8 cellular contexts compared by ENCODE assay signal in genomic region chr2:111122631-111123421, GRCh38. TPM values are rescaled to one million over a fixed set of nuclear protein-coding genes. Genes with fewer than 3 reads are reported as not detected.
DNase-seq lines count a peak whose midpoint lies in the region; ATAC-seq, FAIRE-seq and TF ChIP-seq lines count a peak whose summit lies in the region.

No MANE protein-coding gene starts in this region.

- peak overlapping the region; percentile 32 to 93 (median 58) for H3K4me3 ChIP-seq in endothelial cell of umbilical vein (replicated peaks in 1 of 3; ENCODE audit: insufficient read depth in 1 of 3, low read depth in 1 of 3, low read length in 3 of 3)

- peaks cover 30% of the 10 kb centered on the region for H3K4me1 ChIP-seq in endothelial cell of umbilical vein (ENCODE audit: control insufficient read depth, extremely low read depth, insufficient read depth, low read length)

- BruUV-seq in endothelial cell of umbilical vein (replicated peaks; lab: Mats Ljungman, UMichigan) = no TSS peak

- H3K9me1 ChIP-seq in endothelial cell of umbilical vein (replicated peaks; ENCODE audit: control insufficient read depth, extremely low read depth, insufficient read depth, low read length) = no peaks in the 10 kb centered on the region

- FAIRE-seq in endothelial cell of umbilical vein (lab: Jason Lieb, UNC) = peak; percentile 87

- no peaks in the 10 kb centered on the region for H3K79me2 ChIP-seq in endothelial cell of umbilical vein (ENCODE audit: control insufficient read depth, insufficient read depth, low read length)

- dilution Hi-C loops in endothelial cell of umbilical vein (cut with MboI; ENCODE audit: extremely low pct_ligation_motif_present, low sequenced_read_pairs) = no loop called here

- H4K20me1 ChIP-seq in endothelial cell of umbilical vein (replicated peaks; ENCODE audit: control insufficient read depth, extremely low read depth, insufficient read depth, low read length) = no peaks in the 10 kb centered on the region

- TF ChIP-seq POLR2A in endothelial cell of umbilical vein (IDR thresholded peaks at IDR 0.05; ENCODE audit: low read depth, low read length) = no peak

- peaks cover 38% of the 10 kb centered on the region for H3K4me1 Mint-ChIP-seq in activated CD4-positive, alpha-beta memory T cell treated with anti-CD3 and anti-CD28 coated beads, Interleukin-2, amount 10 ng/mL, durations not matched to agents 7 days and 5 days
- peaks cover 18% of the 10 kb centered on the region for H3K4me1 Mint-ChIP-seq in memory B cell
- H3K4me1 Mint-ChIP-seq in stimulated activated naive B cell treated with anti-CD40 and anti-IgM and Interleukin-4, amounts not matched to agents 10 μg/mL and 1 μg/mL and 100 μg/mL, for 72 hours = peaks cover 32 to 59% of the 10 kb centered on the region in 2 donors

- H2AFZ ChIP-seq in endothelial cell of umbilical vein (ENCODE audit: low read depth, low read length) = peak overlapping the region; percentile 59

- H3K36me3 Mint-ChIP-seq in activated CD4-positive, alpha-beta memory T cell treated with anti-CD3 and anti-CD28 coated beads, Interleukin-2, amount 10 ng/mL, durations not matched to agents 7 days and 5 days (ENCODE audit: low read depth) = peaks cover 44% of the 10 kb centered on the region
- H3K36me3 Mint-ChIP-seq in memory B cell = peaks cover 3% of the 10 kb centered on the region
- H3K36me3 Mint-ChIP-seq in stimulated activated naive B cell treated with anti-CD40 and anti-IgM and Interleukin-4, amounts not matched to agents 10 μg/mL and 1 μg/mL and 100 μg/mL, for 72 hours = peaks cover 47 to 63% of the 10 kb centered on the region in 2 donors

- ATAC-seq in GM19468 (IDR thresholded peaks at IDR 0.05; ENCODE audit: extremely low read depth, unreplicated experiment) (peak; percentile 3), memory B cell (ENCODE audit: low read depth) (no peak), GM21786 (IDR thresholded peaks at IDR 0.05; ENCODE audit: unreplicated experiment) (no peak)
- ATAC-seq in stimulated activated naive B cell treated with anti-CD40 and anti-IgM and Interleukin-4, amounts not matched to agents 10 μg/mL and 1 μg/mL and 100 μg/mL, for 72 hours (replicated peaks) = no peak

- H3K27ac ChIP-seq in endothelial cell of umbilical vein (ENCODE audit: insufficient read depth, low read depth, low read length) = peak overlapping the region; percentile 62

- H3K9me3 Mint-ChIP-seq in activated CD4-positive, alpha-beta memory T cell treated with anti-CD3 and anti-CD28 coated beads, Interleukin-2, amount 10 ng/mL, durations not matched to agents 7 days and 5 days = no peaks in the 10 kb centered on the region
- H3K9me3 Mint-ChIP-seq in memory B cell = no peaks in the 10 kb centered on the region
- H3K9me3 Mint-ChIP-seq in stimulated activated naive B cell treated with anti-CD40 and anti-IgM and Interleukin-4, amounts not matched to agents 10 μg/mL and 1 μg/mL and 100 μg/mL, for 72 hours = no peaks in the 10 kb centered on the region

- DNase-seq in AG09319 (ENCODE audit: extremely low read depth, low read depth) (peak; percentile 53), NCI-H226 (peak; percentile 59), endothelial cell of umbilical vein (ENCODE audit: low read depth, low spot score) (peak; percentile 92), memory B cell (ENCODE audit: low spot score in 2 of 2) (peak; percentile 18 to 50)
- peak; percentile 36 for DNase-seq in activated CD4-positive, alpha-beta memory T cell treated with anti-CD3 and anti-CD28 coated beads, Interleukin-2, amount 10 ng/mL, durations not matched to agents 7 days and 5 days
- peak; percentile 32 for DNase-seq in stimulated activated naive B cell treated with anti-CD40 and anti-IgM and Interleukin-4, amounts not matched to agents 10 μg/mL and 1 μg/mL and 100 μg/mL, for 72 hours

- H3K4me3 Mint-ChIP-seq in activated CD4-positive, alpha-beta memory T cell treated with anti-CD3 and anti-CD28 coated beads, Interleukin-2, amount 10 ng/mL, durations not matched to agents 7 days and 5 days = peak overlapping the region; percentile 89
- H3K4me3 Mint-ChIP-seq in memory B cell = peak overlapping the region; percentile 93
- H3K4me3 Mint-ChIP-seq in stimulated activated naive B cell treated with anti-CD40 and anti-IgM and Interleukin-4, amounts not matched to agents 10 μg/mL and 1 μg/mL and 100 μg/mL, for 72 hours = peak overlapping the region; percentile 89 to 92

- H3K27me3 ChIP-seq in endothelial cell of umbilical vein (ENCODE audit: control insufficient read depth in 2 of 2, insufficient read depth in 2 of 2, low read length in 2 of 2) = peaks cover 10 to 25% of the 10 kb centered on the region in 2 experiments

- TF ChIP-seq CTCF in AG09319 (IDR thresholded peaks at IDR 0.05; ENCODE audit: low read depth, low read length) (no peak), endothelial cell of umbilical vein (IDR thresholded peaks at IDR 0.05; ENCODE audit: extremely low read depth in 1 of 2, insufficient read depth in 1 of 2, low read depth in 1 of 2, low read length in 2 of 2) (no peak)

- peak overlapping the region; percentile 84 for H3K9ac ChIP-seq in endothelial cell of umbilical vein (replicated peaks; ENCODE audit: extremely low read depth, insufficient read depth, low read length)

- H3K27me3 Mint-ChIP-seq in activated CD4-positive, alpha-beta memory T cell treated with anti-CD3 and anti-CD28 coated beads, Interleukin-2, amount 10 ng/mL, durations not matched to agents 7 days and 5 days = peaks cover 41% of the 10 kb centered on the region
- H3K27me3 Mint-ChIP-seq in memory B cell = peaks cover 4% of the 10 kb centered on the region
- H3K27me3 Mint-ChIP-seq in stimulated activated naive B cell treated with anti-CD40 and anti-IgM and Interleukin-4, amounts not matched to agents 10 μg/mL and 1 μg/mL and 100 μg/mL, for 72 hours = no peaks in the 10 kb centered on the region

- CTCF ChIA-PET in activated CD4-positive, alpha-beta memory T cell treated with anti-CD3 and anti-CD28 coated beads, Interleukin-2, amount 10 ng/mL, durations not matched to agents 7 days and 5 days (lab: Charles Lee) = no interaction called here
- CTCF ChIA-PET in endothelial cell of umbilical vein (lab: Charles Lee) = no interaction called here

- H3K27ac Mint-ChIP-seq in activated CD4-positive, alpha-beta memory T cell treated with anti-CD3 and anti-CD28 coated beads, Interleukin-2, amount 10 ng/mL, durations not matched to agents 7 days and 5 days = no peak overlapping the region
- H3K27ac Mint-ChIP-seq in memory B cell = peak overlapping the region; percentile 95
- H3K27ac Mint-ChIP-seq in stimulated activated naive B cell treated with anti-CD40 and anti-IgM and Interleukin-4, amounts not matched to agents 10 μg/mL and 1 μg/mL and 100 μg/mL, for 72 hours = peak overlapping the region; percentile 81

- intact Hi-C loops in endothelial cell of umbilical vein (cut with micrococcal nuclease) = loop anchor here (1.0 to 5.0 kb wide), 2 partner anchors 40 to 369 kb away; no protein-coding TSS in a partner anchor

- POLR2A ChIA-PET in activated CD4-positive, alpha-beta memory T cell treated with anti-CD3 and anti-CD28 coated beads, Interleukin-2, amount 10 ng/mL, durations not matched to agents 7 days and 5 days (lab: Charles Lee) = no interaction called here
- POLR2A ChIA-PET in endothelial cell of umbilical vein (lab: Charles Lee) = interaction anchor here (1.3 kb wide), 1 partner anchor 51 kb away, joined by 3 read pairs; no protein-coding TSS in a partner anchor

- peaks cover 0 to 9% of the 10 kb centered on the region in 2 experiments for H3K36me3 ChIP-seq in endothelial cell of umbilical vein (ENCODE audit: control insufficient read depth in 2 of 2, extremely low read depth in 1 of 2, insufficient read depth in 2 of 2, low read length in 2 of 2)

- H3K9me3 ChIP-seq in endothelial cell of umbilical vein (replicated peaks; ENCODE audit: control insufficient read depth, insufficient read depth, low read length) = no peaks in the 10 kb centered on the region

- H3K4me2 ChIP-seq in endothelial cell of umbilical vein (ENCODE audit: insufficient read depth, low read length) = peak overlapping the region; percentile 64

TF ChIP-seq in endothelial cell of umbilical vein, 7 proteins besides CTCF, POLR2A, EP300 and RAD21:
- no peak for TF ChIP-seq GATA2 (IDR thresholded peaks at IDR 0.05; ENCODE audit: insufficient read depth, insufficient read length, low read depth, low read length)
- peak; percentile 11 for TF ChIP-seq POLR2AphosphoS5 (IDR thresholded peaks at IDR 0.05; ENCODE audit: insufficient read depth, low read depth, low read length)
- no peak for TF ChIP-seq JUN (IDR thresholded peaks at IDR 0.05; ENCODE audit: borderline replicate concordance, insufficient read depth, insufficient read length, low read depth)
- TF ChIP-seq MYC (IDR thresholded peaks at IDR 0.05; ENCODE audit: low read depth, low read length) = no peak
- no peak for TF ChIP-seq EZH2 (IDR thresholded peaks at IDR 0.05; ENCODE audit: borderline replicate concordance, low read depth, low read length, severe bottlenecking)

RNA-seq across cellular contexts. Expression of gene BCL2L11, which starts 2.1 kb away (rescaled TPM):
- 10 to 100 TPM; 11.1 to 11.4 TPM for total RNA-seq in activated CD4-positive, alpha-beta memory T cell treated with anti-CD3 and anti-CD28 coated beads, Interleukin-2, amount 10 ng/mL, durations not matched to agents 7 days and 5 days
- total RNA-seq in endothelial cell of umbilical vein = 22.2 and 26.6 TPM in 2 replicates
- 12.9 and 21.7 TPM in 2 replicates for polyA plus RNA-seq in endothelial cell of umbilical vein
- polyA plus RNA-seq in endothelial cell of umbilical vein (2011; cell fraction: cytosol; rRNA removed) = 9.2 and 9.7 TPM in 2 replicates
- polyA plus RNA-seq in endothelial cell of umbilical vein (2011; cell fraction: nucleus; rRNA removed) = 40.3 and 48.4 TPM in 2 replicates
- 4.3 and 7.0 TPM in 2 replicates for polyA plus RNA-seq in endothelial cell of umbilical vein (2012)
- polyA minus RNA-seq in endothelial cell of umbilical vein = 29.3 and 38.0 TPM in 2 replicates
- 7.2 TPM for polyA minus RNA-seq in endothelial cell of umbilical vein (2011; cell fraction: cytosol; rRNA and poly(A)+ RNA removed)
- polyA minus RNA-seq in endothelial cell of umbilical vein (2011; cell fraction: nucleus; rRNA and poly(A)+ RNA removed) = 121 and 193 TPM in 2 replicates

Comparison
In these comparisons a context has a peak if more than half of its experiments do, and no peak if none do; other contexts are left out.
1. DNase-seq: peak in every context shown above with its lines; median percentile 92 in endothelial cell of umbilical vein; 59 in NCI-H226; 53 in AG09319; 36 in activated CD4-positive, alpha-beta memory T cell treated with anti-CD3 and anti-CD28 coated beads, Interleukin-2, amount 10 ng/mL, durations not matched to agents 7 days and 5 days; 34 in memory B cell; 32 in stimulated activated naive B cell treated with anti-CD40 and anti-IgM and Interleukin-4, amounts not matched to agents 10 μg/mL and 1 μg/mL and 100 μg/mL, for 72 hours.